In genomic region chr12:114668905-114669304, GRCh38 we compare ENCODE assay signal across 1 cellular context.
TF ChIP-seq lines count a peak whose summit lies in the region.

No MANE protein-coding gene starts in this region.

TF ChIP-seq in HepG2, 621 proteins besides CTCF, POLR2A, EP300 and RAD21 (continued from another document and continues in another):
- no peak for TF ChIP-seq STAG1 (CRISPR knock-in tag; IDR thresholded peaks at IDR 0.05)
- TF ChIP-seq ZNF10 (CRISPR knock-in tag; IDR thresholded peaks at IDR 0.05; ENCODE audit: borderline replicate concordance, low read depth), result no peak
- TF ChIP-seq HNRNPH1 (optimal IDR thresholded peaks at IDR 0.05; ENCODE audit: low read depth, low read length), result peak; percentile 69
- TF ChIP-seq BCL6 (CRISPR knock-in tag; IDR thresholded peaks at IDR 0.05), result no peak
- no peak for TF ChIP-seq CERS6 (CRISPR knock-in tag; IDR thresholded peaks at IDR 0.05)
- no peak for TF ChIP-seq ZNF20 (CRISPR knock-in tag; IDR thresholded peaks at IDR 0.05)
- TF ChIP-seq ZNF709 (CRISPR knock-in tag; IDR thresholded peaks at IDR 0.05), result no peak
- TF ChIP-seq HMGXB4 (CRISPR knock-in tag; IDR thresholded peaks at IDR 0.05; ENCODE audit: borderline replicate concordance in 1 of 2, low read depth in 1 of 2), result no peak
- TF ChIP-seq ZNF251 (CRISPR knock-in tag; IDR thresholded peaks at IDR 0.05), result no peak
- no peak for TF ChIP-seq ESRRA (CRISPR knock-in tag; IDR thresholded peaks at IDR 0.05; ENCODE audit: low read depth)
- 0 out of 2 replicates have a peak, but pooled peaks have one; percentile 8 for TF ChIP-seq NFKB2 (CRISPR knock-in tag; IDR thresholded peaks at IDR 0.05; ENCODE audit: borderline replicate concordance)
- no peak for TF ChIP-seq ZNF724P (CRISPR knock-in tag; IDR thresholded peaks at IDR 0.05; ENCODE audit: borderline replicate concordance)
- TF ChIP-seq SKI (IDR thresholded peaks at IDR 0.05; ENCODE audit: partially characterized antibody), result no peak
- TF ChIP-seq ZMAT5 (CRISPR knock-in tag; IDR thresholded peaks at IDR 0.05; ENCODE audit: borderline replicate concordance, low read depth), result no peak
- TF ChIP-seq RARG (CRISPR knock-in tag; IDR thresholded peaks at IDR 0.05; ENCODE audit: low read depth), result no peak
- no peak for TF ChIP-seq ZNF557 (CRISPR knock-in tag; IDR thresholded peaks at IDR 0.05)
- no peak for TF ChIP-seq MAZ (IDR thresholded peaks at IDR 0.05; ENCODE audit: borderline replicate concordance, low read depth, low read length)
- TF ChIP-seq MAZ (CRISPR knock-in tag; IDR thresholded peaks at IDR 0.05; ENCODE audit: low read depth), result no peak; the same call in 1 of the 2 replicates
- no peak for TF ChIP-seq ZMYM3 (CRISPR knock-in tag; IDR thresholded peaks at IDR 0.05)
- no peak for TF ChIP-seq SMARCE1 (IDR thresholded peaks at IDR 0.05; ENCODE audit: borderline replicate concordance)
- TF ChIP-seq TEAD2 (CRISPR knock-in tag; IDR thresholded peaks at IDR 0.05), result no peak
- TF ChIP-seq ZNF83 (CRISPR knock-in tag; IDR thresholded peaks at IDR 0.05; ENCODE audit: borderline replicate concordance), result no peak
- no peak for TF ChIP-seq ZNF44 (CRISPR knock-in tag; IDR thresholded peaks at IDR 0.05)
- TF ChIP-seq ZNF362 (CRISPR knock-in tag; IDR thresholded peaks at IDR 0.05; ENCODE audit: borderline replicate concordance), result no peak
- no peak for TF ChIP-seq POLR2G (IDR thresholded peaks at IDR 0.05; ENCODE audit: low read depth, low read length)
- no peak for TF ChIP-seq SETDB1 (CRISPR knock-in tag; IDR thresholded peaks at IDR 0.05; ENCODE audit: borderline replicate concordance)
- TF ChIP-seq GABPB1 (CRISPR knock-in tag; IDR thresholded peaks at IDR 0.05), result no peak
- no peak for TF ChIP-seq ZNF704 (CRISPR knock-in tag; IDR thresholded peaks at IDR 0.05; ENCODE audit: borderline replicate concordance)
- TF ChIP-seq SNAI1 (CRISPR knock-in tag; IDR thresholded peaks at IDR 0.05; ENCODE audit: borderline replicate concordance), result 0 out of 2 replicates have a peak, but pooled peaks have one; percentile 28
- TF ChIP-seq ZNF124 (CRISPR knock-in tag; IDR thresholded peaks at IDR 0.05), result no peak
- no peak for TF ChIP-seq PRPF4 (IDR thresholded peaks at IDR 0.05; ENCODE audit: low read depth, low read length, poor library complexity, severe bottlenecking)
- no peak for TF ChIP-seq ZNF800 (CRISPR knock-in tag; IDR thresholded peaks at IDR 0.05)
- no peak for TF ChIP-seq ZNF883 (CRISPR knock-in tag; IDR thresholded peaks at IDR 0.05; ENCODE audit: not compliant biosample characterization)
- TF ChIP-seq ZNF230 (CRISPR knock-in tag; IDR thresholded peaks at IDR 0.05), result no peak
- TF ChIP-seq ZBTB3 (CRISPR knock-in tag; IDR thresholded peaks at IDR 0.05; ENCODE audit: borderline replicate concordance, low read depth), result no peak
- TF ChIP-seq ARID2 (CRISPR knock-in tag; IDR thresholded peaks at IDR 0.05; ENCODE audit: borderline replicate concordance), result no peak
- peak; percentile 62; the same call in 1 of the 2 replicates for TF ChIP-seq TFAP4 (IDR thresholded peaks at IDR 0.05; ENCODE audit: borderline replicate concordance, low read depth)
- 0 out of 2 replicates have a peak, but pooled peaks have one; percentile 22 for TF ChIP-seq ZMAT3 (CRISPR knock-in tag; conservative IDR thresholded peaks at IDR 0.05)
- no peak for TF ChIP-seq ARNT2 (CRISPR knock-in tag; IDR thresholded peaks at IDR 0.05; ENCODE audit: low read depth)
- no peak for TF ChIP-seq SNRNP70 (IDR thresholded peaks at IDR 0.05; ENCODE audit: low read depth, low read length)
- no peak for TF ChIP-seq HOXA3 (CRISPR knock-in tag; IDR thresholded peaks at IDR 0.05)
- TF ChIP-seq ZNF614 (CRISPR knock-in tag; IDR thresholded peaks at IDR 0.05; ENCODE audit: borderline replicate concordance), result no peak
- no peak for TF ChIP-seq MLLT10 (CRISPR knock-in tag; IDR thresholded peaks at IDR 0.05)
- no peak for TF ChIP-seq SYNCRIP (IDR thresholded peaks at IDR 0.05; ENCODE audit: insufficient read depth, low read depth, low read length)
- no peak for TF ChIP-seq HNRNPL (IDR thresholded peaks at IDR 0.05; ENCODE audit: low read depth, low read length)
- TF ChIP-seq ZNF574 (CRISPR knock-in tag; IDR thresholded peaks at IDR 0.05), result no peak
- TF ChIP-seq ZNF788 (CRISPR knock-in tag; IDR thresholded peaks at IDR 0.05; ENCODE audit: borderline replicate concordance), result no peak
- TF ChIP-seq UBTF (CRISPR knock-in tag; IDR thresholded peaks at IDR 0.05), result peak; percentile 20; the same call in 1 of the 2 replicates
- TF ChIP-seq MAX (IDR thresholded peaks at IDR 0.05), result peak; percentile 38; the same call in 1 of the 2 replicates
- TF ChIP-seq SKIL (CRISPR knock-in tag; IDR thresholded peaks at IDR 0.05; ENCODE audit: borderline replicate concordance), result no peak
- peak; percentile 39; the same call in 1 of the 2 replicates for TF ChIP-seq SP4 (CRISPR knock-in tag; IDR thresholded peaks at IDR 0.05)
- TF ChIP-seq ZNF746 (CRISPR knock-in tag; IDR thresholded peaks at IDR 0.05), result no peak
- no peak for TF ChIP-seq KLF11 (CRISPR knock-in tag; IDR thresholded peaks at IDR 0.05)
